ENCODE assay signal across 18 cellular contexts in the genomic region with DNA sequence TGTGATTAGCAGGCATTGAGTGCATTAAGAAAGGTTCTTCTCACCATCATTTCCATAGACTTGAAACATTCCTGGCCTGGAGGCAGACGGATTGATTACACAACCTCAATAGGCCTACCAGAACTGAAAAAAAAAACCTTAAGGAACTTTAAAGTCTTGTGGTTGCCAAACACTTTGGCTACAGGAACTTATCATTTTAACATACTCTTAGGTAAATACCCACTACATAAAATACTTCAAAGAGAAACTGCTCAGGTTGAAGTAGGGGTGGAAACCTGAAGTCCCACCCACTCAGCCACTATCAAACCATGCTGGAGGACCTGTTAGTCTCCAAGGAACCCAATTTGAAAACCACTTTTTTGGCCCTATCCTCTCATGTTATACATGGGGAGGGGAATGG. TPM values are rescaled to one million over a fixed set of nuclear protein-coding genes. Genes with fewer than 3 reads are reported as not detected.
DNase-seq lines count a peak whose midpoint lies in the region; ATAC-seq and TF ChIP-seq lines count a peak whose summit lies in the region.
"Had no signal": no experiment of that assay in that cellular context is flagged by ENCODE, and none has a peak within 500 bp of the region (broad histone marks: within the 10 kb centered on the region; RNA-seq: fewer than 3 reads in every experiment).

No MANE protein-coding gene starts in this region.

- no peak overlapping the region for H2AFZ ChIP-seq in GM23248
- H2AFZ ChIP-seq in PC-9 = no peak overlapping the region

- POLR2A ChIA-PET in PC-9 (lab: Charles Lee; ENCODE audit: unreplicated experiment) = no interaction called here

- intact Hi-C loops in PC-9 (cut with micrococcal nuclease; ENCODE audit: unreplicated experiment) = no loop called here

- H3K9me3 ChIP-seq in GM23248 (ENCODE audit: low read depth) (no peaks in the 10 kb centered on the region), upper lobe of left lung (no peaks in the 10 kb centered on the region), PC-9 (ENCODE audit: insufficient read depth, low read depth) (no peaks in the 10 kb centered on the region)
- H3K9me3 ChIP-seq: BE2C had no signal

- no peak overlapping the region for H3K4me2 ChIP-seq in GM23248 (ENCODE audit: unreplicated experiment)
- no peak overlapping the region for H3K4me2 ChIP-seq in PC-9

- H3K79me2 ChIP-seq in GM23248 (ENCODE audit: insufficient read depth) (no peaks in the 10 kb centered on the region), PC-9 (ENCODE audit: low read depth) (no peaks in the 10 kb centered on the region)

- DNase-seq in AG09309 (ENCODE audit: low read depth) = peak; percentile 20
- peak; percentile 30 for DNase-seq in GM23248
- peak; percentile 57 for DNase-seq in fibroblast of the aortic adventitia (ENCODE audit: low read depth)
- no peak for DNase-seq in upper lobe of left lung
- no peak for DNase-seq in DMS53 treated with DMSO at 0.1 percent for 48 hours (lab: John Stamatoyannopoulos, UW; ENCODE audit: unreplicated experiment)
- no peak for DNase-seq in PC-9
- DNase-seq: 8988T; BE2C; CD8-positive, alpha-beta T cell; COR-L47; DMS153; DND-41; GDM1; IMR-90; KBM-7 had no signal

- H3K9ac ChIP-seq in GM23248 = no peak overlapping the region

- H3F3A ChIP-seq in GM23248 (ENCODE audit: insufficient read depth) (peaks cover 7% of the 10 kb centered on the region; the same call in 1 of the 2 replicates), PC-9 (ENCODE audit: insufficient read depth, low read depth) (no peaks in the 10 kb centered on the region)

- H3K36me3 ChIP-seq in GM23248 (ENCODE audit: low read depth) = peaks cover 3% of the 10 kb centered on the region; the same call in 1 of the 2 replicates
- no peaks in the 10 kb centered on the region for H3K36me3 ChIP-seq in upper lobe of left lung
- no peaks in the 10 kb centered on the region for H3K36me3 ChIP-seq in PC-9 (ENCODE audit: low read depth)
- H3K36me3 ChIP-seq: BE2C had no signal

- H3K4me1 ChIP-seq in GM23248 (ENCODE audit: insufficient read depth) = 0 out of 2 replicates have a peak, but pooled peaks cover 4% of the 10 kb centered on the region
- peaks cover 0 to 4% (median 0%) of the 10 kb centered on the region in 4 donors for H3K4me1 ChIP-seq in upper lobe of left lung
- no peaks in the 10 kb centered on the region for H3K4me1 ChIP-seq in PC-9 (replicated peaks; ENCODE audit: insufficient read depth)
- H3K4me1 ChIP-seq: BE2C had no signal

- no peak for TF ChIP-seq POLR2A in upper lobe of left lung (IDR thresholded peaks at IDR 0.05)

- TF ChIP-seq CTCF in AG09309 (IDR thresholded peaks at IDR 0.05; ENCODE audit: control insufficient read depth, insufficient read depth, low read depth, low read length, missing control alignments) (no peak), fibroblast of the aortic adventitia (IDR thresholded peaks at IDR 0.05; ENCODE audit: insufficient read depth, low read length) (no peak), upper lobe of left lung (IDR thresholded peaks at IDR 0.05) (no peak), PC-9 (conservative IDR thresholded peaks at IDR 0.05) (no peak)

- H3K27ac ChIP-seq in GM23248 = no peak overlapping the region
- H3K27ac ChIP-seq in upper lobe of left lung = no peak overlapping the region
- H3K27ac ChIP-seq in PC-9 = no peak overlapping the region
- H3K27ac ChIP-seq: C4-2B had no signal

- no TSS peak for BruUV-seq in PC-9 (replicated peaks; lab: Mats Ljungman, UMichigan)

- in situ Hi-C loops in GM23248 (cut with MboI) = no loop called here

- CTCF ChIA-PET in PC-9 (lab: Charles Lee) = no interaction called here

- TF ChIP-seq EP300 in upper lobe of left lung (IDR thresholded peaks at IDR 0.05) = peak in 1 of 4 donors; percentile 7

- H3K27me3 ChIP-seq in GM23248 (replicated peaks; ENCODE audit: insufficient read depth) = no peaks in the 10 kb centered on the region
- no peaks in the 10 kb centered on the region for H3K27me3 ChIP-seq in upper lobe of left lung
- H3K27me3 ChIP-seq in PC-9 (ENCODE audit: insufficient read depth, low read depth) = peaks cover 16% of the 10 kb centered on the region; the same call in 1 of the 2 replicates
- H3K27me3 ChIP-seq: BE2C had no signal

- H3K4me3 ChIP-seq in AG09309 (ENCODE audit: control insufficient read depth, low read depth, low read length) = no peak overlapping the region
- H3K4me3 ChIP-seq in GM23248 = no peak overlapping the region
- H3K4me3 ChIP-seq in fibroblast of the aortic adventitia (ENCODE audit: low read depth, low read length) = no peak overlapping the region
- no peak overlapping the region for H3K4me3 ChIP-seq in upper lobe of left lung
- H3K4me3 ChIP-seq in PC-9 = no peak overlapping the region

- ATAC-seq in upper lobe of left lung (ENCODE audit: low FRiP score in 2 of 2) = peak; percentile 28 to 62
- no peak for ATAC-seq in GM18511 (IDR thresholded peaks at IDR 0.05; ENCODE audit: unreplicated experiment)
- ATAC-seq: CD8-positive, alpha-beta T cell had no signal

- 50 to 59% methylated on average over 1 of the region's 1 CpG for WGBS in GM23248 (ENCODE audit: low coverage in 1 of 2, low lambda C conversion rate in 2 of 2, missing lambda C conversion rate in 2 of 2), 2 experiments
- 39 to 51% methylated on average over 1 of the region's 1 CpG for WGBS in upper lobe of left lung, 2 donors

- H4K20me1 ChIP-seq in GM23248 (ENCODE audit: insufficient read depth) = no peaks in the 10 kb centered on the region
- no peaks in the 10 kb centered on the region for H4K20me1 ChIP-seq in PC-9 (ENCODE audit: insufficient read depth)

- H3K9me2 ChIP-seq in GM23248 (ENCODE audit: insufficient read depth) (no peaks in the 10 kb centered on the region), PC-9 (ENCODE audit: insufficient read depth) (no peaks in the 10 kb centered on the region)

RNA-seq across cellular contexts. Expression of gene HMGB4, which starts 22.4 kb away (rescaled TPM):
- total RNA-seq in GM23248 (2014; rRNA removed; shearing (Covaris generic)) = not detected in 2 replicates
- not detected in 2 replicates for polyA plus RNA-seq in GM23248 (2016; fragmentation: Nextera tagmentation; extraction: Ambion mirVana)
- not detected in 2 replicates for total RNA-seq in fibroblast of the aortic adventitia (ENCODE audit: low replicate concordance)
- not detected for total RNA-seq in upper lobe of left lung
- not detected in 2 replicates for total RNA-seq in PC-9 (2021)
- total RNA-seq: CD8-positive, alpha-beta T cell; HT-29; IMR-90 had no signal
- polyA plus RNA-seq: IMR-90 had no signal

Comparison
In these comparisons a context has a peak if more than half of its experiments do, and no peak if none do; other contexts are left out.
1. DNase-seq: peak in AG09309 (single experiment), GM23248 (single experiment) and fibroblast of the aortic adventitia (single experiment); none in upper lobe of left lung (0 of 2), DMS53 treated with DMSO at 0.1 percent for 48 hours (single experiment) and PC-9 (0 of 2).